ENCODE assay signal across 17 cellular contexts in the genomic region with DNA sequence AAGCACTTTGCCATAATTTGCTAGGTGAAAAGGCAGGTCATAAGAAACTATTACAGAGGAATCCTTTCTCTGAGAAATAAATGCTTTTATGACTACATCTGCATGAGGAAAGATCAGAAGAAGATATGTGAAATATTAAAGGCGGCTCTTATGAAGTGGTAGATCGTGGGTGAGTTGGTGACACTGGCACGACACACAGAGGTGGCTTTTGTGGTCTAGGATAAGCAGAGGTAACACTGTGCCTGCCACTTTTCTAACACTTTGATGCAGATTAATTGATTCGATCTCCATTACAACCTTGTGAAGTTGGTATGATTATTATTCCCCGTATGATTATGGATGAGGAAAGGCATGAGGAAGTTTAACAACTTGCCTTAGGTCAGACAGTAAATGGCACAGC. TPM values are rescaled to one million over a fixed set of nuclear protein-coding genes. Genes with fewer than 3 reads are reported as not detected.
A peak's percentile ranks its signal among the peaks of the same experiment; 100 is the strongest.
DNase-seq lines count a peak whose midpoint lies in the region; ATAC-seq and TF ChIP-seq lines count a peak whose summit lies in the region.
"Had no signal": no experiment of that assay in that cellular context is flagged by ENCODE, and none has a peak within 500 bp of the region (broad histone marks: within the 10 kb centered on the region; RNA-seq: fewer than 3 reads in every experiment).

No MANE protein-coding gene starts in this region.

- H3K27me3 Mint-ChIP-seq in glutamatergic neuron (ENCODE audit: unreplicated experiment): peaks cover 4% of the 10 kb centered on the region

- peak overlapping the region; percentile 74 for H3K4me2 ChIP-seq in BLaER1

- peak overlapping the region; percentile 3 for H3K4me3 Mint-ChIP-seq in glutamatergic neuron (ENCODE audit: unreplicated experiment)
- H3K4me3 Mint-ChIP-seq: H9 had no signal

- H3K36me3 Mint-ChIP-seq in glutamatergic neuron (ENCODE audit: unreplicated experiment): no peaks in the 10 kb centered on the region

- H3K36me3 ChIP-seq in BLaER1: no peaks in the 10 kb centered on the region
- H3K36me3 ChIP-seq: MG63 had no signal

- no peaks in the 10 kb centered on the region for H3K27me3 ChIP-seq in BLaER1
- H3K27me3 ChIP-seq: MG63 had no signal

- peaks cover 70% of the 10 kb centered on the region for H3K4me1 ChIP-seq in BLaER1

- no peak overlapping the region; the same call in 1 of the 2 replicates for H3K9ac ChIP-seq in BLaER1

- peak overlapping the region; percentile 70 for H3K27ac Mint-ChIP-seq in glutamatergic neuron (ENCODE audit: unreplicated experiment)
- H3K27ac Mint-ChIP-seq: H9 had no signal

- no peak for TF ChIP-seq CTCF in glutamatergic neuron (IDR thresholded peaks at IDR 0.05; ENCODE audit: partially characterized antibody, unreplicated experiment)

- H3K9me3 ChIP-seq in BLaER1: 0 out of 2 replicates have a peak, but pooled peaks cover 4% of the 10 kb centered on the region
- H3K9me3 ChIP-seq: MG63 had no signal

- H3K9me3 Mint-ChIP-seq in glutamatergic neuron (ENCODE audit: unreplicated experiment): peaks cover 9% of the 10 kb centered on the region
- H3K9me3 Mint-ChIP-seq: H9 had no signal

- H3K27ac ChIP-seq in BLaER1: peak overlapping the region; percentile 9; the same call in 1 of the 2 replicates
- H3K27ac ChIP-seq: 22Rv1 had no signal

- no peak overlapping the region for H3K4me3 ChIP-seq in BLaER1
- H3K4me3 ChIP-seq: MG63 had no signal

- peak; percentile 48 to 53 for ATAC-seq in activated CD4-positive, CD25-positive, alpha-beta regulatory T cell treated with anti-CD3 and anti-CD28 coated beads, Interleukin-2, amount 50 U/mL, for 24 hours
- no peak for ATAC-seq in esophagus mucosa
- ATAC-seq: HepG2 had no signal

- peaks cover 7% of the 10 kb centered on the region for H3K4me1 Mint-ChIP-seq in glutamatergic neuron (ENCODE audit: low read depth, unreplicated experiment)

- H4K20me1 ChIP-seq in BLaER1: no peaks in the 10 kb centered on the region

- no peak for DNase-seq in activated CD4-positive, CD25-positive, alpha-beta regulatory T cell treated with anti-CD3 and anti-CD28 coated beads, Interleukin-2, amount 50 U/mL, for 72 hours
- DNase-seq in SW480 (ENCODE audit: low spot score) (peak; percentile 99), glutamatergic neuron (no peak), NCI-H748 treated with DMSO at 0.1 percent for 48 hours (lab: John Stamatoyannopoulos, UW) (no peak), NCI-H187 (lab: John Stamatoyannopoulos, UW) (no peak)
- DNase-seq: C1 segment of cervical spinal cord, DMS53, H9, MG63, NCI-H1092 treated with DMSO at 0.1 percent for 48 hours, NCI-H1694 treated with DMSO at 0.1 percent for 48 hours, NCI-H446 had no signal

RNA-seq across cellular contexts. Expression of a gene that starts 60.0 kb away (rescaled TPM):
- total RNA-seq in glutamatergic neuron (ENCODE audit: unreplicated experiment) (3.7 TPM), esophagus mucosa (45.4 TPM)
